Comparison of ENCODE assay signal across 32 cellular contexts in the genomic region with DNA sequence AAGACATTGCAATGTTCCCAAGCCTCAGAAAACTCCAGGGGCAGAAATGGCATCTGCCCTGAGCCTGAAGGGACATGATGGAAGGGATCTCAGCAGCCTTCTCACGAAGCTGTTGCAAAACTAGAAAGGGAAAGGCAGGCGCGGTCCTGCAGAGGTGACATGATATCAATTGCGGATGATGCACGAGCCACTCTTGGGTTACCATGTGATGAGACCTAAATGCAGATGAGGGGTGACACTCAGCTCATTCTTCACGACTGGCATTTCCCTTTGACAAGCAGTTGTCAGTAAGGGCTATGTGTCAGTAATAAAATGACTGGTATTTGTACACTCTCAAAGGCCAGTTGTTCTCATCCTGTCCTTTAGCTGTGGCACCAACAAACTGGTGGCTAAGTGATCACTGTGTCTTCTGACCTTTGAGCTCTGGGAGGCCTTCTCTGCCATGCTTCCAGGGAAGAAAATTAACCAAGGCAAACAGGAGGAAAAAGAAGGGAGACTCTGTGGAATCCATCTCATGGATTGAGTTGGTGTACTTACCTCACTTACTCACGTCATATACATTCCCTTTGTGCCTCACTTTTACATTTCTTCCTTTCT.
A peak's percentile ranks its signal among the peaks of the same experiment; 100 is the strongest.
DNase-seq lines count a peak whose midpoint lies in the region; ATAC-seq and TF ChIP-seq lines count a peak whose summit lies in the region.
"Had no signal": no experiment of that assay in that cellular context is flagged by ENCODE, and none has a peak within 500 bp of the region (broad histone marks: within the 10 kb centered on the region; RNA-seq: fewer than 3 reads in every experiment).

No MANE protein-coding gene starts in this region.

- no peaks in the 10 kb centered on the region for H3K4me1 Mint-ChIP-seq in stimulated activated memory B cell treated with anti-CD40 and anti-IgM and Interleukin-4, amounts not matched to agents 10 μg/mL and 1 μg/mL and 100 μg/mL, for 72 hours
- H3K4me1 Mint-ChIP-seq in activated CD8-positive, alpha-beta memory T cell treated with anti-CD3 and anti-CD28 coated beads, Interleukin-2, amount 10 ng/mL, durations not matched to agents 7 days and 5 days: no peaks in the 10 kb centered on the region
- H3K4me1 Mint-ChIP-seq: GM23338 had no signal

- peaks cover 9% of the 10 kb centered on the region for H3K27me3 Mint-ChIP-seq in stimulated activated memory B cell treated with anti-CD40 and anti-IgM and Interleukin-4, amounts not matched to agents 10 μg/mL and 1 μg/mL and 100 μg/mL, for 72 hours
- H3K27me3 Mint-ChIP-seq in activated CD8-positive, alpha-beta memory T cell treated with anti-CD3 and anti-CD28 coated beads, Interleukin-2, amount 10 ng/mL, durations not matched to agents 7 days and 5 days: no peaks in the 10 kb centered on the region

- peaks cover 5% of the 10 kb centered on the region for H3K4me1 ChIP-seq in right cardiac atrium (ENCODE audit: control insufficient read depth, insufficient read depth, low read length)
- peaks cover 0 to 24% (median 16%) of the 10 kb centered on the region in 9 donors for H3K4me1 ChIP-seq in heart right ventricle
- H3K4me1 ChIP-seq in Karpas-422 (ENCODE audit: low read length): peaks cover 36% of the 10 kb centered on the region
- H3K4me1 ChIP-seq in neuronal stem cell (ENCODE audit: control insufficient read depth in 2 of 2, insufficient read depth in 1 of 2, low read depth in 1 of 2, low read length in 2 of 2): peaks cover 0 to 3% of the 10 kb centered on the region in 2 donors
- H3K4me1 ChIP-seq: A549, HAP-1, SJSA1 had no signal

- no peak overlapping the region for H2AK5ac ChIP-seq in neuronal stem cell (ENCODE audit: low read depth, low read length)

- H3K27ac Mint-ChIP-seq in stimulated activated memory B cell treated with anti-CD40 and anti-IgM and Interleukin-4, amounts not matched to agents 10 μg/mL and 1 μg/mL and 100 μg/mL, for 72 hours: no peak overlapping the region
- no peak overlapping the region for H3K27ac Mint-ChIP-seq in activated CD8-positive, alpha-beta memory T cell treated with anti-CD3 and anti-CD28 coated beads, Interleukin-2, amount 10 ng/mL, durations not matched to agents 7 days and 5 days
- H3K27ac Mint-ChIP-seq: CD8-positive, alpha-beta T cell; GM23338; HFFc6 had no signal

- no peak overlapping the region for H4K8ac ChIP-seq in neuronal stem cell (ENCODE audit: low read depth, low read length)

- CTCF ChIA-PET in activated CD8-positive, alpha-beta memory T cell treated with anti-CD3 and anti-CD28 coated beads, Interleukin-2, amount 10 ng/mL, durations not matched to agents 7 days and 5 days (lab: Charles Lee): no interaction called here

- H3K27ac ChIP-seq in right cardiac atrium (ENCODE audit: low read length) (peak overlapping the region; percentile 42), heart right ventricle (no peak overlapping the region), Karpas-422 (ENCODE audit: low read length) (no peak overlapping the region), neuronal stem cell (replicated peaks; ENCODE audit: low read length) (no peak overlapping the region)
- H3K27ac ChIP-seq: A549, C4-2B, PC-9, SJSA1 had no signal

- H2BK12ac ChIP-seq in neuronal stem cell (ENCODE audit: low read length): no peak overlapping the region

- DNase-seq in right cardiac atrium: no peak
- DNase-seq in heart right ventricle: no peak
- DNase-seq in Karpas-422: no peak
- no peak for DNase-seq in neuronal stem cell (ENCODE audit: low spot score)
- DNase-seq in activated CD8-positive, alpha-beta memory T cell treated with anti-CD3 and anti-CD28 coated beads, Interleukin-2, amount 10 ng/mL, durations not matched to agents 7 days and 5 days: no peak
- no peak for DNase-seq in activated CD8-positive, alpha-beta memory T cell treated with anti-CD3 and anti-CD28 coated beads for 24 hours
- DNase-seq: AML-193; CD8-positive, alpha-beta T cell; DMS 273 treated with DMSO at 0.1 percent for 48 hours; DMS79; EL; GDM1; HFFc6; IMR-90; KG1; MM.1S; NCI-H1417; NCI-H1694; NCI-H2029 treated with DMSO at 0.1 percent for 48 hours; NCI-H446 treated with DMSO at 0.1 percent for 48 hours; NCI-H526; NCI-H82; NK-92 treated with Interleukin-12 subunit alpha and Interleukin-12 subunit beta, amount 100 ng/mL, for 24 hours; PC-9 had no signal

- no peak overlapping the region for H3K4ac ChIP-seq in neuronal stem cell (ENCODE audit: low read length)

- H3K4me3 Mint-ChIP-seq in stimulated activated memory B cell treated with anti-CD40 and anti-IgM and Interleukin-4, amounts not matched to agents 10 μg/mL and 1 μg/mL and 100 μg/mL, for 72 hours: no peak overlapping the region
- H3K4me3 Mint-ChIP-seq in activated CD8-positive, alpha-beta memory T cell treated with anti-CD3 and anti-CD28 coated beads, Interleukin-2, amount 10 ng/mL, durations not matched to agents 7 days and 5 days: no peak overlapping the region
- H3K4me3 Mint-ChIP-seq: CD8-positive, alpha-beta T cell; GM23338; HFFc6 had no signal

- no peaks in the 10 kb centered on the region for H3K36me3 Mint-ChIP-seq in stimulated activated memory B cell treated with anti-CD40 and anti-IgM and Interleukin-4, amounts not matched to agents 10 μg/mL and 1 μg/mL and 100 μg/mL, for 72 hours
- H3K36me3 Mint-ChIP-seq in activated CD8-positive, alpha-beta memory T cell treated with anti-CD3 and anti-CD28 coated beads, Interleukin-2, amount 10 ng/mL, durations not matched to agents 7 days and 5 days: no peaks in the 10 kb centered on the region
- H3K36me3 Mint-ChIP-seq: CD8-positive, alpha-beta T cell had no signal

- H3K4me3 ChIP-seq in right cardiac atrium (ENCODE audit: low read length) (no peak overlapping the region), heart right ventricle (no peak overlapping the region), Karpas-422 (ENCODE audit: low read length) (no peak overlapping the region), neuronal stem cell (ENCODE audit: low read length in 2 of 2) (no peak overlapping the region)
- H3K4me3 ChIP-seq: A549, GM23338, HAP-1, PC-9, SJSA1 had no signal

- no peak overlapping the region for H3K14ac ChIP-seq in neuronal stem cell (ENCODE audit: low read length)

- H3K18ac ChIP-seq in neuronal stem cell (ENCODE audit: low read length): peak overlapping the region; percentile 19

- no peaks in the 10 kb centered on the region for H3K9me3 ChIP-seq in right cardiac atrium (ENCODE audit: control insufficient read depth, low read length)
- H3K9me3 ChIP-seq in heart right ventricle: no peaks in the 10 kb centered on the region
- H3K9me3 ChIP-seq in Karpas-422 (ENCODE audit: low read length): no peaks in the 10 kb centered on the region
- H3K9me3 ChIP-seq in neuronal stem cell (replicated peaks in 1 of 2; ENCODE audit: control insufficient read depth in 2 of 2, insufficient read depth in 1 of 2, low read depth in 1 of 2, low read length in 2 of 2): peaks cover 0 to 12% of the 10 kb centered on the region in 2 donors
- H3K9me3 ChIP-seq: A549, HAP-1 had no signal

- ATAC-seq in right cardiac atrium: peak; percentile 68 to 77
- ATAC-seq in heart right ventricle: no peak
- ATAC-seq in stimulated activated memory B cell treated with anti-CD40 and anti-IgM and Interleukin-4, amounts not matched to agents 10 μg/mL and 1 μg/mL and 100 μg/mL, for 72 hours: peak; percentile 47
- ATAC-seq in GM18868 (IDR thresholded peaks at IDR 0.05; ENCODE audit: unreplicated experiment): no peak
- ATAC-seq in activated CD8-positive, alpha-beta memory T cell treated with anti-CD3 and anti-CD28 coated beads, Interleukin-2, amount 10 ng/mL, durations not matched to agents 7 days and 5 days: no peak
- ATAC-seq: A549; CD8-positive, alpha-beta T cell; GM23338; Right ventricle myocardium inferior had no signal

- no peaks in the 10 kb centered on the region for H3K27me3 ChIP-seq in right cardiac atrium (ENCODE audit: control insufficient read depth, insufficient read depth)
- no peaks in the 10 kb centered on the region for H3K27me3 ChIP-seq in heart right ventricle
- H3K27me3 ChIP-seq in Karpas-422 (ENCODE audit: low read length): no peaks in the 10 kb centered on the region
- no peaks in the 10 kb centered on the region for H3K27me3 ChIP-seq in neuronal stem cell (ENCODE audit: control insufficient read depth in 3 of 3, insufficient read depth in 3 of 3, low read depth in 1 of 3, low read length in 3 of 3)
- H3K27me3 ChIP-seq: SJSA1 had no signal

- H3K9me3 Mint-ChIP-seq in stimulated activated memory B cell treated with anti-CD40 and anti-IgM and Interleukin-4, amounts not matched to agents 10 μg/mL and 1 μg/mL and 100 μg/mL, for 72 hours: no peaks in the 10 kb centered on the region
- no peaks in the 10 kb centered on the region for H3K9me3 Mint-ChIP-seq in activated CD8-positive, alpha-beta memory T cell treated with anti-CD3 and anti-CD28 coated beads, Interleukin-2, amount 10 ng/mL, durations not matched to agents 7 days and 5 days (ENCODE audit: low read depth)
- H3K9me3 Mint-ChIP-seq: CD8-positive, alpha-beta T cell; GM23338; HFFc6 had no signal

- peak overlapping the region; percentile 49 for H2AFZ ChIP-seq in Karpas-422 (ENCODE audit: low read length)
- H2AFZ ChIP-seq in neuronal stem cell (ENCODE audit: low read length): no peak overlapping the region
- H2AFZ ChIP-seq: GM23338, PC-9 had no signal

- H3K9me2 ChIP-seq in Karpas-422 (replicated peaks; ENCODE audit: insufficient read depth, low read length): no peaks in the 10 kb centered on the region

- no peak overlapping the region for H2BK120ac ChIP-seq in neuronal stem cell (ENCODE audit: low read depth, low read length)

- H3K9ac ChIP-seq in Karpas-422 (ENCODE audit: low read length) (no peak overlapping the region), neuronal stem cell (ENCODE audit: low read depth, low read length, poor library complexity) (no peak overlapping the region)

- no peak for TF ChIP-seq CTCF in heart right ventricle (IDR thresholded peaks at IDR 0.05)

- no peak overlapping the region for H2BK15ac ChIP-seq in neuronal stem cell (ENCODE audit: low read length)

- H3K4me2 ChIP-seq in Karpas-422 (ENCODE audit: low read depth, low read length, poor library complexity, severe bottlenecking) (no peak overlapping the region), neuronal stem cell (ENCODE audit: insufficient read depth, low read length, poor library complexity, severe bottlenecking) (no peak overlapping the region)
- H3K4me2 ChIP-seq: A549, GM23338, PC-9 had no signal

- no peak overlapping the region for H4K91ac ChIP-seq in neuronal stem cell (ENCODE audit: low read depth, low read length, poor library complexity)

- H3K36me3 ChIP-seq in heart right ventricle: no peaks in the 10 kb centered on the region
- no peaks in the 10 kb centered on the region for H3K36me3 ChIP-seq in Karpas-422 (ENCODE audit: insufficient read depth, low read length)
- H3K36me3 ChIP-seq in neuronal stem cell (replicated peaks in 1 of 2; ENCODE audit: control insufficient read depth in 2 of 2, insufficient read depth in 2 of 2, low read length in 2 of 2): peaks cover 0 to 7% of the 10 kb centered on the region in 2 donors
- H3K36me3 ChIP-seq: HAP-1, SJSA1 had no signal

- H3K23ac ChIP-seq in neuronal stem cell (ENCODE audit: low read depth, low read length, poor library complexity): no peak overlapping the region

- intact Hi-C loops in right cardiac atrium (cut with DNase I): no loop called here
- intact Hi-C loops in heart right ventricle (cut with DNase I): loop anchor here in 1 of 10 donors (10.0 kb wide), 1 partner anchor 164 kb away; no protein-coding TSS in a partner anchor

- H2BK5ac ChIP-seq in neuronal stem cell (ENCODE audit: low read length): no peak overlapping the region

- H4K20me1 ChIP-seq in Karpas-422 (ENCODE audit: insufficient read depth, low read depth, low read length): no peaks in the 10 kb centered on the region

- WGBS in right cardiac atrium: 66% methylated on average over 7 of the region's 7 CpGs
- WGBS in heart right ventricle, 2 donors: 76 to 82% methylated on average over 7 of the region's 7 CpGs
- 100% methylated on average over 1 of the region's 7 CpGs; no CpG with 5 or more reads in 1 of the 2 donors for WGBS in neuronal stem cell (ENCODE audit: extremely low coverage in 2 of 2, insufficient read length in 2 of 2, insufficient replicate concordance in 1 of 2), 2 donors

- no peaks in the 10 kb centered on the region for H3K79me2 ChIP-seq in Karpas-422 (ENCODE audit: low read length)

- H3K79me1 ChIP-seq in neuronal stem cell (ENCODE audit: low read depth, low read length): peaks cover 2% of the 10 kb centered on the region

Comparison
In these comparisons a context has a peak if more than half of its experiments do, and no peak if none do; other contexts are left out.
1. ATAC-seq: peak in right cardiac atrium (2 of 2) and stimulated activated memory B cell treated with anti-CD40 and anti-IgM and Interleukin-4, amounts not matched to agents 10 μg/mL and 1 μg/mL and 100 μg/mL, for 72 hours (single experiment); none in heart right ventricle (0 of 8), GM18868 (single experiment) and activated CD8-positive, alpha-beta memory T cell treated with anti-CD3 and anti-CD28 coated beads, Interleukin-2, amount 10 ng/mL, durations not matched to agents 7 days and 5 days (single experiment).